Comparison of ENCODE assay signal across 1 cellular context in the genomic region with DNA sequence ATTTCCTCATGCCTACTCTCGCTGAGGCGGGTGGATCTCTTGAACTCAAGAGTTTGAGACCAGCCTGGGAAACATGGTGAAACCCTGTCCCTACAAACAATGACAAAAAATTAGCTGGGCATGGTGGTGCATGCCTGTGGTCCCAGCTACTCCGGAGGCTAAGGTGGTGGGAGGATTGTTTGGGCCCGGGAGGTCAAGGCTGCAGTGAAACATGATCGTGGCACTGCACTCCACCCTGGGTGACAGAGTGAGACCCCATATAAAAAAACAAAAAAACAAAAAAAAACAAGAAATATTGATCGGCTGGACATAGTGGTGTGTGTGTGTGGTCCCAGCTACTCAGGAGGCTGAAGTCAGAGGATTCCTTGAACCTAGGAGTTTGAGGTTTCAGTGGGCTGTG.
TF ChIP-seq lines count a peak whose summit lies in the region.

No MANE protein-coding gene starts in this region.

TF ChIP-seq in GM12878, 131 proteins besides CTCF, POLR2A, EP300 and RAD21:
- no peak for TF ChIP-seq PML (IDR thresholded peaks at IDR 0.05; ENCODE audit: low read length)
- TF ChIP-seq, protein P1, sequence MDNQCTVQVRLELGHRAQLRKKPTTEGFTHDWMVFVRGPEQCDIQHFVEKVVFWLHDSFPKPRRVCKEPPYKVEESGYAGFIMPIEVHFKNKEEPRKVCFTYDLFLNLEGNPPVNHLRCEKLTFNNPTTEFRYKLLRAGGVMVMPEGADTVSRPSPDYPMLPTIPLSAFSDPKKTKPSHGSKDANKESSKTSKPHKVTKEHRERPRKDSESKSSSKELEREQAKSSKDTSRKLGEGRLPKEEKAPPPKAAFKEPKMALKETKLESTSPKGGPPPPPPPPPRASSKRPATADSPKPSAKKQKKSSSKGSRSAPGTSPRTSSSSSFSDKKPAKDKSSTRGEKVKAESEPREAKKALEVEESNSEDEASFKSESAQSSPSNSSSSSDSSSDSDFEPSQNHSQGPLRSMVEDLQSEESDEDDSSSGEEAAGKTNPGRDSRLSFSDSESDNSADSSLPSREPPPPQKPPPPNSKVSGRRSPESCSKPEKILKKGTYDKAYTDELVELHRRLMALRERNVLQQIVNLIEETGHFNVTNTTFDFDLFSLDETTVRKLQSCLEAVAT (IDR thresholded peaks at IDR 0.05) = 0 out of 2 replicates have a peak, but pooled peaks have one; percentile 13
